Comparison of ENCODE assay signal across 8 cellular contexts in the genomic region with DNA sequence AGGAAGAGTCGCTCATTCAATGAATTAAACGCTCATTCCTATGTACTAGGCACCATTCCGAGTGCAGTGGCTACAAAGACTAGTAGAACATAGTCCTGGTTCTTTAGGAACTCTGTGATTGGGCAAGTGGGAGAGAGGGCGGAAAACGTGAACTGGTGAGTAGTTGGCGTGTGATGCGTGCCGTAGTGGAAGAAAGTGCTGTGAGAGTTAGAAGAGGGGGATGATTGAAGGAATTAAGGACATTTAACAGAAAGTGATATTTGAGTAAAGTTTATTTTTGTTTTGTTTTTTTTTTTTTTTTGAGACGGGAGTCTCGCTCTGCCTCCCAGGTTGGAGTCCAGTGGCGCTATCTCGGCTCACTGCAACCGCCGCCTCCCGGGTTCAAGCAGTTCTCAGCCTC. TPM values are rescaled to one million over a fixed set of nuclear protein-coding genes. Genes with fewer than 3 reads are reported as not detected.
DNase-seq lines count a peak whose midpoint lies in the region; TF ChIP-seq lines count a peak whose summit lies in the region.

No MANE protein-coding gene starts in this region.

- DNase-seq in Caki2 (ENCODE audit: low read depth) (peak; percentile 63), activated T-cell treated with anti-CD3 and anti-CD28 coated beads for 4 hours (peak; percentile 33), fibroblast of pulmonary artery (ENCODE audit: low read depth) (peak; percentile 59), prostate gland (ENCODE audit: low spot score) (no peak), iPS-NIHi11 (ENCODE audit: low spot score) (no peak), posterior cingulate gyrus (no peak), activated gamma-delta T cell (lab: John Stamatoyannopoulos, UW) (no peak)

- H3K27ac ChIP-seq in KOPT-K1 (ENCODE audit: low read depth, low read length, poor library complexity, severe bottlenecking) (peak overlapping the region; percentile 71), prostate gland (peak overlapping the region in 1 of 2 donors; percentile 68)

- peaks cover 11% of the 10 kb centered on the region for H3K4me1 ChIP-seq in prostate gland (replicated peaks)

- no peaks in the 10 kb centered on the region for H3K27me3 ChIP-seq in prostate gland (replicated peaks; ENCODE audit: insufficient read depth)

- 21% methylated on average over 15 of the region's 15 CpGs for WGBS in prostate gland

- H3K36me3 ChIP-seq in KOPT-K1 (ENCODE audit: insufficient read depth, low read length), result peaks cover 13% of the 10 kb centered on the region
- no peaks in the 10 kb centered on the region for H3K36me3 ChIP-seq in prostate gland

- no peak for TF ChIP-seq CTCF in fibroblast of pulmonary artery (IDR thresholded peaks at IDR 0.05; ENCODE audit: low read length, missing control alignments)
- TF ChIP-seq CTCF in prostate gland (IDR thresholded peaks at IDR 0.05), result no peak

- no peaks in the 10 kb centered on the region for H3K9me3 ChIP-seq in KOPT-K1 (ENCODE audit: insufficient read depth, low read length, poor library complexity, severe bottlenecking)
- no peaks in the 10 kb centered on the region for H3K9me3 ChIP-seq in prostate gland

- no peak for TF ChIP-seq POLR2A in prostate gland (IDR thresholded peaks at IDR 0.05)

- intact Hi-C loops in prostate gland (cut with DNase I), result loop anchor here (10.0 kb wide), 1 partner anchor 604 kb away; a partner anchor contains a TSS
- intact Hi-C loops in posterior cingulate gyrus (cut with DNase I), result loop anchor here (5.0 kb wide), 1 partner anchor 239 kb away; a partner anchor contains a TSS

- in situ Hi-C loops in Caki2 (cut with HindIII; ENCODE audit: low pct_unique_long_range_greater_than_20kb, low sequenced_read_pairs), result no loop called here

- H3K4me3 ChIP-seq in fibroblast of pulmonary artery (replicated peaks; ENCODE audit: low read depth, low read length) (peak overlapping the region; percentile 98), prostate gland (peak overlapping the region; percentile 45 to 58)

RNA-seq across cellular contexts. Expression of a gene that starts 7.9 kb away (rescaled TPM):
- total RNA-seq in Caki2 (2014; rRNA removed; shearing (Covaris generic); ENCODE audit: low replicate concordance), result not detected in 2 replicates
- total RNA-seq in prostate gland, result not detected

RNA-seq across cellular contexts. Expression of a gene that starts 9.8 kb away (rescaled TPM):
- 5.6 and 10.5 TPM in 2 replicates for total RNA-seq in Caki2 (2014; rRNA removed; shearing (Covaris generic); ENCODE audit: low replicate concordance)
- 10 to 100 TPM in 1 of 2 donors, 1 to 10 TPM in 1; 9.4 to 11.6 TPM for total RNA-seq in prostate gland

RNA-seq across cellular contexts. Expression of a gene that starts 18.6 kb away (rescaled TPM):
- 118 and 135 TPM in 2 replicates for total RNA-seq in Caki2 (2014; rRNA removed; shearing (Covaris generic); ENCODE audit: low replicate concordance)
- total RNA-seq in prostate gland, result 10 to 100 TPM; 66.8 to 92.9 TPM

RNA-seq across cellular contexts. Expression of a gene that starts 31.1 kb away (rescaled TPM):
- not detected in 2 replicates for total RNA-seq in Caki2 (2014; rRNA removed; shearing (Covaris generic); ENCODE audit: low replicate concordance)
- total RNA-seq in prostate gland, result 1 to 10 TPM in 1 of 2 donors, under 1 TPM in 1; 0.23 to 1.2 TPM

Comparison
In these comparisons a context has a peak if more than half of its experiments do, and no peak if none do; other contexts are left out.
1. DNase-seq: peak in Caki2 (single experiment), activated T-cell treated with anti-CD3 and anti-CD28 coated beads for 4 hours (single experiment) and fibroblast of pulmonary artery (single experiment); none in prostate gland (single experiment), iPS-NIHi11 (single experiment), posterior cingulate gyrus (0 of 10) and activated gamma-delta T cell (single experiment).